8 cellular contexts compared by ENCODE assay signal in the genomic region with DNA sequence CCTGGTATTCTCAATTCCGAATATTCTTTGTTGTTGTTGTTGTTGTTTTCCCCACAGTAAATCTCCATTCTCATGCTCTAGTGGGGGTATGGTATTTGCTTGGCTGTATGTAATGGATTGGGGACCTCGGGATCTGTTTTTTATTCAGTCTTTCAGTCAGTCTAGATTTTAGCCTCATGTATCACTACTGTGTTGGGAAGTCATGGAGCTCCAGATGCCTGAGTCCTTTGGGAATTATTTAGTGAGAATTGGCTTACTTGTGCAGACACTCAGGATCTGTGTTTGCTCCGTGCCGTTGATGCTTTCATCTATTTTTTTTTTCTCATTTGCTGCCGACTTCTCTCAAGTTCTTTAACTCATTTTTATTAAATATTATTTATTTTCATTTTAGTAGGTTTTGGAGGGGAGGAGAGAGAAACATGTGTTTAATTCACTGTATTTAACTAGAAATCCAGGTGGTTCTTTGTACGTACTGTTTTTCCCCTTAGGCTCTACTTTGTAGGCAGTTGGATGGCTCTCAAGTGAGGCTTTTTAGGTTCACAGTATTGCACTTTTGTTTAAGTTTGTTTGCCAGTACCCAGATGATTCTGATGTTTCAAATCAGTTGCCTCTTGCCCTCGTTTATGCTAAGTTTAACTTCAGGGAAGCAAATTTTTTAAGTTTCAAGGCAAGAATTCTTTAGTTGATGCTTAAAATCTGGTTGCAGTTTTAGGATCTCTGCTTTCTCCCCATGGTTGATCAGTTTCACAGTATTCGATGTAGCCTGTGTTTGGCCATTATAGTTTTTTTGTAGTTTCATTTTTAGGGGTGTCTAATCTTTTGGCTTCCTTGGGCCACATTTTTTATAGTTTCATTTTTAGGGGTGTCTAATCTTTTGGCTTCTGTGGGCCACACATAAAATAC. TPM values are rescaled to one million over a fixed set of nuclear protein-coding genes. Genes with fewer than 3 reads are reported as not detected.
A peak's percentile ranks its signal among the peaks of the same experiment; 100 is the strongest.
DNase-seq lines count a peak whose midpoint lies in the region; ATAC-seq, FAIRE-seq and TF ChIP-seq lines count a peak whose summit lies in the region.

No MANE protein-coding gene starts in this region.

- H3K27me3 ChIP-seq in heart left ventricle, result no peaks in the 10 kb centered on the region
- no peaks in the 10 kb centered on the region for H3K27me3 ChIP-seq in suprapubic skin

- peak in 2 of 4 experiments; percentile 10 to 42 for ATAC-seq in T-cell (replicated peaks in 1 of 4)
- peak in 2 of 4 donors; percentile 58 to 72 for ATAC-seq in heart left ventricle

- FAIRE-seq in HTR-8/SVneo (lab: Jason Lieb, UNC), result no peak

- peak; percentile 60 for DNase-seq in activated CD4-positive, alpha-beta T cell treated with anti-CD3 and anti-CD28 coated beads, Interleukin-2, amount 10 ng/mL, durations not matched to agents 24 days and 14 days
- no peak for DNase-seq in activated CD4-positive, alpha-beta T cell treated with anti-CD3 and anti-CD28 coated beads for 1 hour
- DNase-seq in T-cell (no peak), heart left ventricle (no peak), suprapubic skin (ENCODE audit: low spot score in 2 of 2) (no peak), SW 1271 (lab: John Stamatoyannopoulos, UW) (no peak), HTR-8/SVneo (ENCODE audit: insufficient read length, low spot score) (no peak)
- no peak for DNase-seq in stimulated activated CD8-positive, alpha-beta memory T cell treated with anti-CD3 and anti-CD28 coated beads, Interleukin-4, amount 100 ng/mL, for 48 hours

- no peak for TF ChIP-seq CTCF in heart left ventricle (IDR thresholded peaks at IDR 0.05)
- no peak for TF ChIP-seq CTCF in suprapubic skin (IDR thresholded peaks at IDR 0.05)

- no peaks in the 10 kb centered on the region for H3K27me3 Mint-ChIP-seq in activated CD4-positive, alpha-beta T cell treated with anti-CD3 and anti-CD28 coated beads, Interleukin-2, amount 10 ng/mL, durations not matched to agents 24 days and 14 days
- no peaks in the 10 kb centered on the region for H3K27me3 Mint-ChIP-seq in T-cell

- POLR2A ChIA-PET in T-cell (lab: Charles Lee), result no interaction called here

- peak overlapping the region in 9 of 12 donors; percentile 13 to 82 (median 38) for H3K27ac ChIP-seq in heart left ventricle
- H3K27ac ChIP-seq in suprapubic skin, result peak overlapping the region; percentile 46

- TF ChIP-seq POLR2A in heart left ventricle (IDR thresholded peaks at IDR 0.05), result no peak
- TF ChIP-seq POLR2A in suprapubic skin (IDR thresholded peaks at IDR 0.05), result no peak

- H3K36me3 ChIP-seq in heart left ventricle (peaks cover 0 to 6% (median 0%) of the 10 kb centered on the region in 9 donors), suprapubic skin (peaks cover 2% of the 10 kb centered on the region)

- intact Hi-C loops in activated CD4-positive, alpha-beta T cell treated with anti-CD3 and anti-CD28 coated beads, Interleukin-2, amount 10 ng/mL, durations not matched to agents 24 days and 14 days (cut with micrococcal nuclease), result loop anchor here (1.0 to 10.0 kb wide), 3 partner anchors 11 to 297 kb away; a partner anchor contains a TSS
- intact Hi-C loops in heart left ventricle (cut with DNase I), result no loop called here

- WGBS in heart left ventricle, 4 donors, result 40 to 54% (median 48%) methylated on average over 8 of the region's 8 CpGs
- 20% methylated on average over 8 of the region's 8 CpGs for WGBS in suprapubic skin

- H3K9me3 Mint-ChIP-seq in activated CD4-positive, alpha-beta T cell treated with anti-CD3 and anti-CD28 coated beads, Interleukin-2, amount 10 ng/mL, durations not matched to agents 24 days and 14 days, result no peaks in the 10 kb centered on the region
- H3K9me3 Mint-ChIP-seq in T-cell, result no peaks in the 10 kb centered on the region

- peaks cover 11% of the 10 kb centered on the region for H3K36me3 Mint-ChIP-seq in activated CD4-positive, alpha-beta T cell treated with anti-CD3 and anti-CD28 coated beads, Interleukin-2, amount 10 ng/mL, durations not matched to agents 24 days and 14 days (ENCODE audit: low read depth)
- peaks cover 17% of the 10 kb centered on the region for H3K36me3 Mint-ChIP-seq in T-cell

- peak overlapping the region; percentile 78 for H3K4me3 Mint-ChIP-seq in activated CD4-positive, alpha-beta T cell treated with anti-CD3 and anti-CD28 coated beads, Interleukin-2, amount 10 ng/mL, durations not matched to agents 24 days and 14 days
- H3K4me3 Mint-ChIP-seq in T-cell, result peak overlapping the region; percentile 80 to 82 (median 81)

- TF ChIP-seq EP300 in suprapubic skin (IDR thresholded peaks at IDR 0.05), result no peak

- H3K4me1 Mint-ChIP-seq in activated CD4-positive, alpha-beta T cell treated with anti-CD3 and anti-CD28 coated beads, Interleukin-2, amount 10 ng/mL, durations not matched to agents 24 days and 14 days, result peaks cover 47% of the 10 kb centered on the region
- H3K4me1 Mint-ChIP-seq in T-cell, result peaks cover 74 to 86% (median 83%) of the 10 kb centered on the region in 3 donors

- peaks cover 0 to 65% (median 15%) of the 10 kb centered on the region in 12 donors for H3K4me1 ChIP-seq in heart left ventricle
- peaks cover 47% of the 10 kb centered on the region for H3K4me1 ChIP-seq in suprapubic skin

- CTCF ChIA-PET in T-cell (lab: Charles Lee), result interaction anchor here in 1 of 2 donors (1.2 to 2.2 kb wide), 4 partner anchors 9 to 29 kb away, joined by 7 to 11 read pairs (median 8); no protein-coding TSS in a partner anchor

- H3K4me3 ChIP-seq in heart left ventricle, result peak overlapping the region in 9 of 12 donors; percentile 2 to 41 (median 18)
- H3K4me3 ChIP-seq in suprapubic skin, result peak overlapping the region; percentile 26

- no peaks in the 10 kb centered on the region for H3K9me3 ChIP-seq in heart left ventricle
- H3K9me3 ChIP-seq in suprapubic skin, result no peaks in the 10 kb centered on the region

- H3K27ac Mint-ChIP-seq in activated CD4-positive, alpha-beta T cell treated with anti-CD3 and anti-CD28 coated beads, Interleukin-2, amount 10 ng/mL, durations not matched to agents 24 days and 14 days, result peak overlapping the region; percentile 96
- H3K27ac Mint-ChIP-seq in T-cell, result peak overlapping the region; percentile 96 to 97

RNA-seq across cellular contexts. Expression of a gene that starts 36.9 kb away (rescaled TPM):
- 8.8 and 9.2 TPM in 2 replicates for total RNA-seq in activated CD4-positive, alpha-beta T cell treated with anti-CD3 and anti-CD28 coated beads, Interleukin-2, amount 10 ng/mL, durations not matched to agents 24 days and 14 days
- total RNA-seq in T-cell, result 10 to 100 TPM; 22.4 to 38.4 (median 30.8) TPM
- total RNA-seq in heart left ventricle, result 10 to 100 TPM in 6 of 9 donors, 1 to 10 TPM in 3; 7.3 to 15.2 (median 10.9) TPM
- 1 to 10 TPM; 2.7 to 6.1 TPM for polyA plus RNA-seq in heart left ventricle
- 10 to 100 TPM; 23.8 to 39.3 (median 34.6) TPM for total RNA-seq in suprapubic skin
